7 cellular contexts compared by ENCODE assay signal in genomic region chr13:42628666-42629065, GRCh38. TPM values are rescaled to one million over a fixed set of nuclear protein-coding genes. Genes with fewer than 3 reads are reported as not detected.
"Had no signal": no experiment of that assay in that cellular context is flagged by ENCODE, and none has a peak within 500 bp of the region (broad histone marks: within the 10 kb centered on the region; RNA-seq: fewer than 3 reads in every experiment).

No MANE protein-coding gene starts in this region.

- H3K4me3 ChIP-seq: GM12878 had no signal

- ATAC-seq: GM12878 had no signal

- DNase-seq: GDM1, GF-D8 had no signal

- FAIRE-seq: GM12878, GM12892, GM18507, GM19239 had no signal

RNA-seq across cellular contexts. Expression of gene TNFSF11, which starts 54.7 kb away (rescaled TPM):
- total RNA-seq: G401 had no signal
